Comparison of ENCODE assay signal across 1 cellular context in genomic region chr7:120996983-120997334, GRCh38.
TF ChIP-seq lines count a peak whose summit lies in the region.

No MANE protein-coding gene starts in this region.

TF ChIP-seq in SK-N-SH, 30 proteins besides CTCF, POLR2A, EP300 and RAD21:
- TF ChIP-seq, protein P1, sequence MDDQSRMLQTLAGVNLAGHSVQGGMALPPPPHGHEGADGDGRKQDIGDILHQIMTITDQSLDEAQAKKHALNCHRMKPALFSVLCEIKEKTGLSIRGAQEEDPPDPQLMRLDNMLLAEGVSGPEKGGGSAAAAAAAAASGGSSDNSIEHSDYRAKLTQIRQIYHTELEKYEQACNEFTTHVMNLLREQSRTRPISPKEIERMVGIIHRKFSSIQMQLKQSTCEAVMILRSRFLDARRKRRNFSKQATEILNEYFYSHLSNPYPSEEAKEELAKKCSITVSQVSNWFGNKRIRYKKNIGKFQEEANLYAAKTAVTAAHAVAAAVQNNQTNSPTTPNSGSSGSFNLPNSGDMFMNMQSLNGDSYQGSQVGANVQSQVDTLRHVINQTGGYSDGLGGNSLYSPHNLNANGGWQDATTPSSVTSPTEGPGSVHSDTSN (IDR thresholded peaks at IDR 0.05): no peak
- no peak for TF ChIP-seq MAX (IDR thresholded peaks at IDR 0.05; ENCODE audit: low read depth)
- no peak for TF ChIP-seq SIN3A (IDR thresholded peaks at IDR 0.05; ENCODE audit: borderline replicate concordance, low read depth, low read length)
- no peak for TF ChIP-seq FOSL2 (IDR thresholded peaks at IDR 0.05; ENCODE audit: borderline replicate concordance, low read depth)
- TF ChIP-seq SMC3 (IDR thresholded peaks at IDR 0.05; ENCODE audit: low read depth, low read length): no peak
